Comparison of ENCODE assay signal across 8 cellular contexts in genomic region chr14:89418452-89418851, GRCh38. TPM values are rescaled to one million over a fixed set of nuclear protein-coding genes. Genes with fewer than 3 reads are reported as not detected.
A peak's percentile ranks its signal among the peaks of the same experiment; 100 is the strongest.
DNase-seq lines count a peak whose midpoint lies in the region; ATAC-seq and TF ChIP-seq lines count a peak whose summit lies in the region.

No MANE protein-coding gene starts in this region.

- CTCF ChIA-PET in activated CD4-positive, alpha-beta T cell treated with anti-CD3 and anti-CD28 coated beads for 36 hours (lab: Charles Lee), result interaction anchor here (0.7 kb wide), 2 partner anchors 279 to 626 kb away, joined by 3 read pairs; no protein-coding TSS in a partner anchor

- H3K9me3 ChIP-seq in T-helper 17 cell (ENCODE audit: control insufficient read depth, low read length, poor library complexity, severe bottlenecking) (peaks cover 2% of the 10 kb centered on the region), heart right ventricle (no peaks in the 10 kb centered on the region), stomach smooth muscle (ENCODE audit: control insufficient read depth in 2 of 2, low read length in 2 of 2) (no peaks in the 10 kb centered on the region)

- H3K27me3 Mint-ChIP-seq in activated CD4-positive, alpha-beta T cell treated with anti-CD3 and anti-CD28 coated beads for 36 hours, result no peaks in the 10 kb centered on the region
- no peaks in the 10 kb centered on the region for H3K27me3 Mint-ChIP-seq in T-helper 17 cell

- 39 to 46% methylated on average over 7 of the region's 7 CpGs for WGBS in heart right ventricle, 2 donors

- H3K27ac ChIP-seq in heart right ventricle, result peak overlapping the region; percentile 91 to 98 (median 94)
- H3K27ac ChIP-seq in stomach smooth muscle (ENCODE audit: low read length), result peak overlapping the region; percentile 94

- no peak for TF ChIP-seq CTCF in heart right ventricle (IDR thresholded peaks at IDR 0.05)

- H3K4me1 Mint-ChIP-seq in activated CD4-positive, alpha-beta T cell treated with anti-CD3 and anti-CD28 coated beads for 36 hours, result peaks cover 60% of the 10 kb centered on the region
- H3K4me1 Mint-ChIP-seq in T-helper 17 cell, result peaks cover 22% of the 10 kb centered on the region

- H3K27ac Mint-ChIP-seq in activated CD4-positive, alpha-beta T cell treated with anti-CD3 and anti-CD28 coated beads for 36 hours, result peak overlapping the region; percentile 95
- peak overlapping the region; percentile 90 for H3K27ac Mint-ChIP-seq in T-helper 17 cell

- H3K9me3 Mint-ChIP-seq in activated CD4-positive, alpha-beta T cell treated with anti-CD3 and anti-CD28 coated beads for 36 hours (ENCODE audit: low read depth), result no peaks in the 10 kb centered on the region

- H3K4me1 ChIP-seq in heart right ventricle, result peaks cover 9 to 62% (median 40%) of the 10 kb centered on the region in 9 donors
- H3K4me1 ChIP-seq in stomach smooth muscle (ENCODE audit: control insufficient read depth, insufficient read depth, low read length), result peaks cover 23% of the 10 kb centered on the region

- DNase-seq in activated CD4-positive, alpha-beta T cell treated with anti-CD3 and anti-CD28 coated beads for 36 hours, result peak; percentile 48
- no peak for DNase-seq in activated CD4-positive, alpha-beta T cell treated with anti-CD3 and anti-CD28 coated beads for 1 hour
- DNase-seq in T-helper 17 cell, result no peak
- DNase-seq in heart right ventricle, result no peak
- DNase-seq in anterior cingulate cortex (lab: John Stamatoyannopoulos, UW), result no peak
- no peak for DNase-seq in NAMALWA (ENCODE audit: low spot score)

- H3K27me3 ChIP-seq in heart right ventricle, result no peaks in the 10 kb centered on the region
- no peaks in the 10 kb centered on the region for H3K27me3 ChIP-seq in stomach smooth muscle (ENCODE audit: control insufficient read depth in 1 of 2, insufficient read depth in 2 of 2, low read length in 2 of 2)

- H3K4me3 Mint-ChIP-seq in activated CD4-positive, alpha-beta T cell treated with anti-CD3 and anti-CD28 coated beads for 36 hours, result peak overlapping the region; percentile 83
- H3K4me3 Mint-ChIP-seq in T-helper 17 cell, result no peak overlapping the region

- H3K9ac ChIP-seq in stomach smooth muscle (ENCODE audit: low read length in 2 of 2), result no peak overlapping the region

- peak; percentile 3 for ATAC-seq in activated CD4-positive, alpha-beta T cell treated with anti-CD3 and anti-CD28 coated beads for 36 hours
- ATAC-seq in T-helper 17 cell (no peak), heart right ventricle (peak in 2 of 8 donors; percentile 14 to 27), GM21390 (IDR thresholded peaks at IDR 0.05; ENCODE audit: unreplicated experiment) (no peak)

- H3K36me3 ChIP-seq in heart right ventricle, result peaks cover 0 to 8% (median 0%) of the 10 kb centered on the region in 9 donors
- no peaks in the 10 kb centered on the region for H3K36me3 ChIP-seq in stomach smooth muscle (ENCODE audit: control insufficient read depth in 2 of 2, insufficient read depth in 2 of 2, low read length in 2 of 2)

- intact Hi-C loops in activated CD4-positive, alpha-beta T cell treated with anti-CD3 and anti-CD28 coated beads for 36 hours (cut with DNase I, micrococcal nuclease), result loop anchor here (1.0 to 5.0 kb wide), 9 partner anchors 141 to 979 kb away; partner anchors contain the start of gene CALM1 (in 1 of the 2)
- intact Hi-C loops in heart right ventricle (cut with DNase I), result loop anchor here in 7 of 10 donors (1.0 to 10.0 kb wide), 19 partner anchors 114 to 496 kb away; no protein-coding TSS in a partner anchor

- H3K36me3 Mint-ChIP-seq in activated CD4-positive, alpha-beta T cell treated with anti-CD3 and anti-CD28 coated beads for 36 hours (ENCODE audit: low read depth), result peaks cover 26% of the 10 kb centered on the region
- H3K36me3 Mint-ChIP-seq in T-helper 17 cell (ENCODE audit: low read depth), result no peaks in the 10 kb centered on the region

- H3K4me3 ChIP-seq in heart right ventricle, result peak overlapping the region in 5 of 10 donors; percentile 61 to 84 (median 71)
- peak overlapping the region in 1 of 2 donors; percentile 81 for H3K4me3 ChIP-seq in stomach smooth muscle (ENCODE audit: low read length in 2 of 2)

- POLR2A ChIA-PET in activated CD4-positive, alpha-beta T cell treated with anti-CD3 and anti-CD28 coated beads for 36 hours (lab: Charles Lee), result interaction anchor here (0.5 to 1.7 kb wide), 2 partner anchors 12 to 199 kb away, joined by 3 to 7 read pairs; no protein-coding TSS in a partner anchor

RNA-seq across cellular contexts. Expression of gene FOXN3, which starts 1.4 kb away (rescaled TPM):
- total RNA-seq in activated CD4-positive, alpha-beta T cell treated with anti-CD3 and anti-CD28 coated beads for 36 hours, result 10 to 100 TPM; 69.1 to 76.3 TPM
- total RNA-seq in T-helper 17 cell (100 to 1,000 TPM; 116 to 117 TPM), heart right ventricle (100 to 1,000 TPM in 8 of 10 donors, 10 to 100 TPM in 2; 87.5 to 150 (median 114) TPM)
- 10 to 100 TPM; 13.0 to 21.1 TPM for polyA plus RNA-seq in heart right ventricle
